ENCODE assay signal across 11 cellular contexts in genomic region chr7:47481656-47482012, GRCh38.
A peak's percentile ranks its signal among the peaks of the same experiment; 100 is the strongest.
DNase-seq lines count a peak whose midpoint lies in the region; ATAC-seq, FAIRE-seq and TF ChIP-seq lines count a peak whose summit lies in the region.
"Had no signal": no experiment of that assay in that cellular context is flagged by ENCODE, and none has a peak within 500 bp of the region (broad histone marks: within the 10 kb centered on the region; RNA-seq: fewer than 3 reads in every experiment).

No MANE protein-coding gene starts in this region.

- intact Hi-C loops in gastrocnemius medialis (cut with DNase I; ENCODE audit: low total_unique reads), result loop anchor here (2.0 to 5.0 kb wide), 2 partner anchors 29 to 56 kb away; no protein-coding TSS in a partner anchor

- peak overlapping the region; percentile 86 to 97 (median 90) for H3K27ac ChIP-seq in BLaER1 treated with 17β-estradiol and CSF1 and Interleukin-3, amounts not matched to agents 10 nM and 100 nM
- H3K27ac ChIP-seq in SJSA1 (peak overlapping the region; percentile 91), right atrium auricular region (peak overlapping the region; percentile 77 to 87), gastrocnemius medialis (peak overlapping the region; percentile 84 to 90 (median 87))
- H3K27ac ChIP-seq: C4-2B had no signal

- peak overlapping the region; percentile 82 to 99 (median 97) for H3K4me2 ChIP-seq in BLaER1 treated with 17β-estradiol and CSF1 and Interleukin-3, amounts not matched to agents 10 nM and 100 nM

- H3K9me3 ChIP-seq in BLaER1 treated with 17β-estradiol and CSF1 and Interleukin-3, amounts not matched to agents 10 nM and 100 nM (replicated peaks in 1 of 11), result peaks cover 0 to 9% (median 0%) of the 10 kb centered on the region in 11 experiments; a peak in 1 of 22 replicates
- H3K9me3 ChIP-seq in SJSA1 (replicated peaks) (no peaks in the 10 kb centered on the region), right atrium auricular region (no peaks in the 10 kb centered on the region), gastrocnemius medialis (no peaks in the 10 kb centered on the region)
- H3K9me3 ChIP-seq: HAP-1 had no signal

- H4K20me1 ChIP-seq in BLaER1 treated with 17β-estradiol and CSF1 and Interleukin-3, amounts not matched to agents 10 nM and 100 nM, result peaks cover 0 to 47% (median 0%) of the 10 kb centered on the region in 11 experiments; a peak in 6 of 22 replicates

- H3K4me1 ChIP-seq in BLaER1 treated with 17β-estradiol and CSF1 and Interleukin-3, amounts not matched to agents 10 nM and 100 nM, result peaks cover 77 to 98% (median 94%) of the 10 kb centered on the region in 10 experiments
- H3K4me1 ChIP-seq in SJSA1 (replicated peaks) (peaks cover 61% of the 10 kb centered on the region), right atrium auricular region (peaks cover 0 to 74% of the 10 kb centered on the region in 2 donors), gastrocnemius medialis (peaks cover 32 to 40% of the 10 kb centered on the region in 2 donors)

- no peak for DNase-seq in SJSA1 (ENCODE audit: low read depth in 1 of 2, low spot score in 2 of 2)
- DNase-seq in right atrium auricular region (ENCODE audit: low spot score), result no peak
- DNase-seq in gastrocnemius medialis, result no peak
- no peak for DNase-seq in frontal cortex (ENCODE audit: low spot score in 2 of 2)
- no peak for DNase-seq in cerebellar cortex (ENCODE audit: low spot score)
- DNase-seq in amygdala (lab: John Stamatoyannopoulos, UW), result no peak
- no peak for DNase-seq in GM10248 (ENCODE audit: extremely low spot score)
- DNase-seq: NCI-H345 had no signal

- in situ Hi-C loops in gastrocnemius medialis (cut with MboI; ENCODE audit: low sequenced_read_pairs in 4 of 4), result no loop called here

- no peak for TF ChIP-seq CTCF in right atrium auricular region (IDR thresholded peaks at IDR 0.05)
- TF ChIP-seq CTCF in gastrocnemius medialis (IDR thresholded peaks at IDR 0.05 in 4 of 5, conservative IDR thresholded peaks at IDR 0.05 in 1 of 5), result no peak
- no peak for TF ChIP-seq CTCF in GM10248 (IDR thresholded peaks at IDR 0.05; ENCODE audit: control extremely low read depth, extremely low read depth, low read depth, missing control alignments)

- H3K27me3 ChIP-seq in BLaER1 treated with 17β-estradiol and CSF1 and Interleukin-3, amounts not matched to agents 10 nM and 100 nM, result no peaks in the 10 kb centered on the region
- no peaks in the 10 kb centered on the region for H3K27me3 ChIP-seq in SJSA1 (replicated peaks)
- H3K27me3 ChIP-seq in right atrium auricular region, result no peaks in the 10 kb centered on the region
- no peaks in the 10 kb centered on the region for H3K27me3 ChIP-seq in gastrocnemius medialis

- peak overlapping the region; percentile 72 to 86 (median 81) for H3K9ac ChIP-seq in BLaER1 treated with 17β-estradiol and CSF1 and Interleukin-3, amounts not matched to agents 10 nM and 100 nM

- POLR2A ChIA-PET in GM10248 (lab: Yijun Ruan, JAX), result no interaction called here

- FAIRE-seq in frontal cortex (lab: Jason Lieb, UNC), result no peak

- peak overlapping the region in 9 of 10 experiments; percentile 22 to 80 (median 42); a peak in 14 of 20 replicates for H3K4me3 ChIP-seq in BLaER1 treated with 17β-estradiol and CSF1 and Interleukin-3, amounts not matched to agents 10 nM and 100 nM
- H3K4me3 ChIP-seq in SJSA1, result no peak overlapping the region
- H3K4me3 ChIP-seq in right atrium auricular region, result no peak overlapping the region
- peak overlapping the region in 1 of 4 donors; percentile 40 for H3K4me3 ChIP-seq in gastrocnemius medialis
- H3K4me3 ChIP-seq: HAP-1 had no signal

- H3K36me3 ChIP-seq in BLaER1 treated with 17β-estradiol and CSF1 and Interleukin-3, amounts not matched to agents 10 nM and 100 nM, result peaks cover 0 to 36% (median 0%) of the 10 kb centered on the region in 11 experiments; a peak in 7 of 22 replicates
- H3K36me3 ChIP-seq in SJSA1 (peaks cover 28% of the 10 kb centered on the region), right atrium auricular region (no peaks in the 10 kb centered on the region), gastrocnemius medialis (no peaks in the 10 kb centered on the region)
- H3K36me3 ChIP-seq: HAP-1 had no signal

- no peak for TF ChIP-seq POLR2A in gastrocnemius medialis (IDR thresholded peaks at IDR 0.05)

- CTCF ChIA-PET in GM10248 (lab: Yijun Ruan, JAX), result interaction anchor here (1.6 to 3.0 kb wide), 2 partner anchors 13 to 20 kb away, joined by 5 to 12 read pairs; no protein-coding TSS in a partner anchor

- ATAC-seq in gastrocnemius medialis, result no peak

Comparison
In these comparisons a context has a peak if more than half of its experiments do, and no peak if none do; other contexts are left out.
1. H3K4me3 ChIP-seq: peak in BLaER1 treated with 17β-estradiol and CSF1 and Interleukin-3, amounts not matched to agents 10 nM and 100 nM (9 of 10); none in SJSA1 (single experiment) and right atrium auricular region (0 of 2).
2. Peak in every context shown above with its lines, with median percentiles within 50 percentile points of each other: H3K27ac ChIP-seq.